In genomic region chr13:77522444-77522843, GRCh38 we compare ENCODE assay signal across 26 cellular contexts. TPM values are rescaled to one million over a fixed set of nuclear protein-coding genes. Genes with fewer than 3 reads are reported as not detected.
DNase-seq lines count a peak whose midpoint lies in the region; ATAC-seq, FAIRE-seq and TF ChIP-seq lines count a peak whose summit lies in the region.
"Had no signal": no experiment of that assay in that cellular context is flagged by ENCODE, and none has a peak within 500 bp of the region (broad histone marks: within the 10 kb centered on the region; RNA-seq: fewer than 3 reads in every experiment).

No MANE protein-coding gene starts in this region.

- no peaks in the 10 kb centered on the region for H3K9me3 Mint-ChIP-seq in astrocyte (ENCODE audit: unreplicated experiment)
- no peaks in the 10 kb centered on the region for H3K9me3 Mint-ChIP-seq in activated T-cell treated with anti-CD3 and anti-CD28 coated beads, Interleukin-2, amount 50 U/mL, for 4 hours
- H3K9me3 Mint-ChIP-seq: activated B cell treated with CpG ODN at 0.5 μM for 24 hours; activated T-helper 1 cell treated with anti-CD3 and anti-CD28 coated beads, Interleukin-12 subunit alpha, Interleukin-12 subunit beta, Interleukin-2, Interleukin-4 antibody, amounts not matched to agents 30 ng/mL and 10 ng/mL and 1 ng/mL, durations not matched to agents 14 hours and 24 hours and 36 hours had no signal

- POLR2A ChIA-PET in HEK293 (lab: Yijun Ruan, JAX), result no interaction called here

- CTCF ChIA-PET in HEK293 (lab: Yijun Ruan, JAX), result interaction anchor here (0.5 kb wide), 1 partner anchor 43 kb away, joined by 3 read pairs; no protein-coding TSS in a partner anchor

- intact Hi-C loops in esophagus squamous epithelium (cut with DNase I) (no loop called here), prostate gland (cut with DNase I) (no loop called here), Right ventricle myocardium superior (cut with DNase I) (no loop called here), psoas muscle (cut with DNase I) (no loop called here)

- no peak for ATAC-seq in activated T-cell treated with anti-CD3 and anti-CD28 coated beads, Interleukin-2, amount 50 U/mL, for 4 hours
- ATAC-seq in Right ventricle myocardium superior (ENCODE audit: poor library complexity), result no peak
- no peak for ATAC-seq in psoas muscle
- ATAC-seq: left ventricle myocardium superior had no signal

- no peaks in the 10 kb centered on the region for H3K4me1 ChIP-seq in HEK293 (ENCODE audit: control insufficient read depth, insufficient read depth, low read length)
- H3K4me1 ChIP-seq in astrocyte (ENCODE audit: insufficient read depth, low read length), result peaks cover 16% of the 10 kb centered on the region
- peaks cover 0 to 57% (median 7%) of the 10 kb centered on the region in 3 donors for H3K4me1 ChIP-seq in esophagus squamous epithelium
- no peaks in the 10 kb centered on the region for H3K4me1 ChIP-seq in prostate gland (replicated peaks)
- H3K4me1 ChIP-seq in psoas muscle, result no peaks in the 10 kb centered on the region

- no peak overlapping the region for H3K4me3 Mint-ChIP-seq in astrocyte (ENCODE audit: unreplicated experiment)
- no peak overlapping the region for H3K4me3 Mint-ChIP-seq in activated T-cell treated with anti-CD3 and anti-CD28 coated beads, Interleukin-2, amount 50 U/mL, for 4 hours
- H3K4me3 Mint-ChIP-seq: activated B cell treated with CpG ODN at 0.5 μM for 24 hours; activated T-helper 1 cell treated with anti-CD3 and anti-CD28 coated beads, Interleukin-12 subunit alpha, Interleukin-12 subunit beta, Interleukin-2, Interleukin-4 antibody, amounts not matched to agents 30 ng/mL and 10 ng/mL and 1 ng/mL, durations not matched to agents 14 hours and 24 hours and 36 hours had no signal

- H2AFZ ChIP-seq in astrocyte (ENCODE audit: low read depth, low read length), result no peak overlapping the region

- H3K27me3 Mint-ChIP-seq in astrocyte (ENCODE audit: low read depth, unreplicated experiment), result no peaks in the 10 kb centered on the region
- peaks cover 5% of the 10 kb centered on the region for H3K27me3 Mint-ChIP-seq in activated T-cell treated with anti-CD3 and anti-CD28 coated beads, Interleukin-2, amount 50 U/mL, for 4 hours (ENCODE audit: low read depth)
- H3K27me3 Mint-ChIP-seq: activated B cell treated with CpG ODN at 0.5 μM for 24 hours had no signal

- 49 to 54% methylated on average over 3 of the region's 3 CpGs for WGBS in esophagus squamous epithelium, 2 donors
- WGBS in prostate gland, result 59% methylated on average over 3 of the region's 3 CpGs
- WGBS in psoas muscle, 3 donors, result 92 to 97% (median 95%) methylated on average over 3 of the region's 3 CpGs

- no peak overlapping the region for H3K27ac Mint-ChIP-seq in astrocyte (ENCODE audit: unreplicated experiment)
- H3K27ac Mint-ChIP-seq: activated B cell treated with CpG ODN at 0.5 μM for 24 hours; activated T-helper 1 cell treated with anti-CD3 and anti-CD28 coated beads, Interleukin-12 subunit alpha, Interleukin-12 subunit beta, Interleukin-2, Interleukin-4 antibody, amounts not matched to agents 30 ng/mL and 10 ng/mL and 1 ng/mL, durations not matched to agents 14 hours and 24 hours and 36 hours had no signal

- H3K9ac ChIP-seq in astrocyte (ENCODE audit: low read length), result no peak overlapping the region

- H4K20me1 ChIP-seq in astrocyte (ENCODE audit: insufficient read depth, low read length), result no peaks in the 10 kb centered on the region

- TF ChIP-seq POLR2A in esophagus squamous epithelium (IDR thresholded peaks at IDR 0.05), result no peak
- TF ChIP-seq POLR2A in prostate gland (IDR thresholded peaks at IDR 0.05), result no peak

- H3K27ac ChIP-seq in HEK293 (ENCODE audit: extremely low read depth, low read depth, low read length), result no peak overlapping the region
- no peak overlapping the region for H3K27ac ChIP-seq in astrocyte (ENCODE audit: low read depth, low read length)
- H3K27ac ChIP-seq in esophagus squamous epithelium, result peak overlapping the region; percentile 36 to 90 (median 84)
- H3K27ac ChIP-seq in prostate gland, result peak overlapping the region in 1 of 2 donors; percentile 41
- no peak overlapping the region for H3K27ac ChIP-seq in psoas muscle
- H3K27ac ChIP-seq: ovary had no signal

- no peaks in the 10 kb centered on the region for H3K36me3 Mint-ChIP-seq in astrocyte (ENCODE audit: low read depth, unreplicated experiment)
- no peaks in the 10 kb centered on the region for H3K36me3 Mint-ChIP-seq in activated T-cell treated with anti-CD3 and anti-CD28 coated beads, Interleukin-2, amount 50 U/mL, for 4 hours (ENCODE audit: insufficient read depth)

- DNase-seq in astrocyte (ENCODE audit: low read depth) (no peak), esophagus squamous epithelium (lab: John Stamatoyannopoulos, UW) (no peak), prostate gland (ENCODE audit: low spot score) (peak; percentile 54), Right ventricle myocardium superior (no peak), psoas muscle (no peak)
- no peak for DNase-seq in activated T-cell treated with anti-CD3 and anti-CD28 coated beads, Interleukin-2, amount 50 U/mL, for 4 hours
- DNase-seq in activated naive CD4-positive, alpha-beta T cell (lab: John Stamatoyannopoulos, UW), result no peak
- DNase-seq: activated B cell treated with CpG ODN at 0.5 μM for 24 hours; activated naive CD4-positive, alpha-beta T cell treated with anti-CD3 and anti-CD28 coated beads, Interleukin-2, amount 50 U/mL, for 16 hours; amygdala; C1 segment of cervical spinal cord; DMS79 treated with DMSO at 0.1 percent for 48 hours; GF-D8; left ventricle myocardium superior; NCI-H1092; NCI-H187; NCI-H524 treated with DMSO at 0.1 percent for 48 hours; ovary; SIG-M5; stimulated activated CD4-positive, alpha-beta T cell treated with anti-CD3 and anti-CD28 coated beads, Interleukin-2, amount 100 ng/mL, for 24 hours had no signal

- no peaks in the 10 kb centered on the region for H3K36me3 ChIP-seq in HEK293 (ENCODE audit: control insufficient read depth in 2 of 2, insufficient read depth in 1 of 2, low read length in 2 of 2)
- H3K36me3 ChIP-seq in astrocyte (ENCODE audit: insufficient read depth, low read length), result no peaks in the 10 kb centered on the region
- no peaks in the 10 kb centered on the region for H3K36me3 ChIP-seq in esophagus squamous epithelium
- no peaks in the 10 kb centered on the region for H3K36me3 ChIP-seq in prostate gland
- no peaks in the 10 kb centered on the region for H3K36me3 ChIP-seq in psoas muscle (ENCODE audit: insufficient read depth in 1 of 2, low read depth in 1 of 2)
- H3K36me3 ChIP-seq: ovary had no signal

- H3K27me3 ChIP-seq in astrocyte (ENCODE audit: insufficient read depth, low read length) (no peaks in the 10 kb centered on the region), esophagus squamous epithelium (no peaks in the 10 kb centered on the region), prostate gland (replicated peaks; ENCODE audit: insufficient read depth) (no peaks in the 10 kb centered on the region), psoas muscle (ENCODE audit: insufficient read depth in 3 of 3, low read length in 2 of 3) (no peaks in the 10 kb centered on the region)
- H3K27me3 ChIP-seq: ovary had no signal

- H3K9me3 ChIP-seq in HEK293 (ENCODE audit: control insufficient read depth, insufficient read depth, low read depth, low read length) (no peaks in the 10 kb centered on the region), astrocyte (ENCODE audit: insufficient read depth, low read depth, low read length) (no peaks in the 10 kb centered on the region), esophagus squamous epithelium (no peaks in the 10 kb centered on the region), prostate gland (no peaks in the 10 kb centered on the region), psoas muscle (no peaks in the 10 kb centered on the region)
- H3K9me3 ChIP-seq: ovary had no signal

- TF ChIP-seq CTCF in HEK293 (tag by site-specific recombination; IDR thresholded peaks at IDR 0.05), result no peak
- no peak for TF ChIP-seq CTCF in astrocyte (IDR thresholded peaks at IDR 0.05; ENCODE audit: insufficient read depth, low read depth, low read length)
- no peak for TF ChIP-seq CTCF in esophagus squamous epithelium (IDR thresholded peaks at IDR 0.05)
- no peak for TF ChIP-seq CTCF in prostate gland (IDR thresholded peaks at IDR 0.05)
- TF ChIP-seq CTCF in psoas muscle (IDR thresholded peaks at IDR 0.05), result no peak

- no peak for FAIRE-seq in astrocyte (lab: Jason Lieb, UNC)
- FAIRE-seq: GM18507 had no signal

- H3K4me2 ChIP-seq in astrocyte (ENCODE audit: low read length), result peak overlapping the region; percentile 62
- H3K4me2 ChIP-seq: smooth muscle cell had no signal

- H3K79me2 ChIP-seq in astrocyte (ENCODE audit: insufficient read depth, low read length), result no peaks in the 10 kb centered on the region

- no peak overlapping the region for H3K4me3 ChIP-seq in HEK293 (ENCODE audit: low read depth, low read length)
- no peak overlapping the region for H3K4me3 ChIP-seq in astrocyte (ENCODE audit: insufficient read depth, low read depth, low read length)
- no peak overlapping the region for H3K4me3 ChIP-seq in esophagus squamous epithelium
- H3K4me3 ChIP-seq in prostate gland, result no peak overlapping the region
- no peak overlapping the region for H3K4me3 ChIP-seq in psoas muscle
- H3K4me3 ChIP-seq: ovary, smooth muscle cell had no signal

- H3K4me1 Mint-ChIP-seq in astrocyte (ENCODE audit: low read depth, unreplicated experiment), result peaks cover 14% of the 10 kb centered on the region
- no peaks in the 10 kb centered on the region for H3K4me1 Mint-ChIP-seq in activated T-cell treated with anti-CD3 and anti-CD28 coated beads, Interleukin-2, amount 50 U/mL, for 4 hours (ENCODE audit: low read depth)
- H3K4me1 Mint-ChIP-seq: activated B cell treated with CpG ODN at 0.5 μM for 24 hours had no signal

TF ChIP-seq in HEK293, 187 proteins besides CTCF, POLR2A, EP300 and RAD21:
- TF ChIP-seq ZNF146 (tag by site-specific recombination; IDR thresholded peaks at IDR 0.05) (0 out of 2 replicates have a peak, but pooled peaks have one; percentile 25), ZNF513 (tag by site-specific recombination; IDR thresholded peaks at IDR 0.05) (no peak)

RNA-seq across cellular contexts. Expression of gene SCEL, which starts 13.1 kb away (rescaled TPM):
- total RNA-seq in astrocyte (0.27 TPM in 1 of 2 replicates, not detected in the other), esophagus squamous epithelium (100 to 1,000 TPM; 255 to 453 (median 376) TPM), prostate gland (1 to 10 TPM in 1 of 2 donors, under 1 TPM in 1; 0.09 to 2.3 TPM), Right ventricle myocardium superior (not detected), psoas muscle (not detected)
- not detected for total RNA-seq in activated T-cell treated with anti-CD3 and anti-CD28 coated beads, Interleukin-2, amount 50 U/mL, for 4 hours
- under 1 TPM in 2 of 3 donors, not detected in 1; 0.04 TPM for polyA plus RNA-seq in psoas muscle
- total RNA-seq: activated B cell treated with CpG ODN at 0.5 μM for 24 hours; activated T-helper 1 cell treated with anti-CD3 and anti-CD28 coated beads, Interleukin-12 subunit alpha, Interleukin-12 subunit beta, Interleukin-2, Interleukin-4 antibody, amounts not matched to agents 30 ng/mL and 10 ng/mL and 1 ng/mL, durations not matched to agents 14 hours and 24 hours and 36 hours; cardiac septum; left ventricle myocardium superior; ovary; ureter had no signal

Comparison
In these comparisons a context has a peak if more than half of its experiments do, and no peak if none do; other contexts are left out.
1. H3K27ac ChIP-seq: peak in esophagus squamous epithelium (4 of 4); none in HEK293 (single experiment), astrocyte (single experiment) and psoas muscle (single experiment).
2. RNA of gene SCEL, which starts 13.1 kb away (total RNA-seq): 255 to 453 TPM in esophagus squamous epithelium; 0.09 to 2.3 TPM in prostate gland, 0.27 TPM in astrocyte, not detected in Right ventricle myocardium superior (single experiment), not detected in activated T-cell treated with anti-CD3 and anti-CD28 coated beads, Interleukin-2, amount 50 U/mL, for 4 hours and not detected in psoas muscle; every median in the first group is over 10 times any median in the second.